Comparison of ENCODE assay signal across 1 cellular context in genomic region chr1:232192781-232193450, GRCh38.
TF ChIP-seq lines count a peak whose summit lies in the region.

No MANE protein-coding gene starts in this region.

TF ChIP-seq in endothelial cell of umbilical vein, 7 proteins besides CTCF, POLR2A, EP300 and RAD21:
- no peak for TF ChIP-seq MAX (IDR thresholded peaks at IDR 0.05; ENCODE audit: insufficient read depth, insufficient read length)
- TF ChIP-seq GATA2 (IDR thresholded peaks at IDR 0.05; ENCODE audit: insufficient read depth, insufficient read length, low read depth, low read length), result no peak
- TF ChIP-seq JUN (IDR thresholded peaks at IDR 0.05; ENCODE audit: borderline replicate concordance, insufficient read depth, insufficient read length, low read depth), result no peak
- TF ChIP-seq FOS (IDR thresholded peaks at IDR 0.05; ENCODE audit: borderline replicate concordance, insufficient read depth, low read length), result no peak
- no peak for TF ChIP-seq MYC (IDR thresholded peaks at IDR 0.05; ENCODE audit: low read depth, low read length)
